In the genomic region with DNA sequence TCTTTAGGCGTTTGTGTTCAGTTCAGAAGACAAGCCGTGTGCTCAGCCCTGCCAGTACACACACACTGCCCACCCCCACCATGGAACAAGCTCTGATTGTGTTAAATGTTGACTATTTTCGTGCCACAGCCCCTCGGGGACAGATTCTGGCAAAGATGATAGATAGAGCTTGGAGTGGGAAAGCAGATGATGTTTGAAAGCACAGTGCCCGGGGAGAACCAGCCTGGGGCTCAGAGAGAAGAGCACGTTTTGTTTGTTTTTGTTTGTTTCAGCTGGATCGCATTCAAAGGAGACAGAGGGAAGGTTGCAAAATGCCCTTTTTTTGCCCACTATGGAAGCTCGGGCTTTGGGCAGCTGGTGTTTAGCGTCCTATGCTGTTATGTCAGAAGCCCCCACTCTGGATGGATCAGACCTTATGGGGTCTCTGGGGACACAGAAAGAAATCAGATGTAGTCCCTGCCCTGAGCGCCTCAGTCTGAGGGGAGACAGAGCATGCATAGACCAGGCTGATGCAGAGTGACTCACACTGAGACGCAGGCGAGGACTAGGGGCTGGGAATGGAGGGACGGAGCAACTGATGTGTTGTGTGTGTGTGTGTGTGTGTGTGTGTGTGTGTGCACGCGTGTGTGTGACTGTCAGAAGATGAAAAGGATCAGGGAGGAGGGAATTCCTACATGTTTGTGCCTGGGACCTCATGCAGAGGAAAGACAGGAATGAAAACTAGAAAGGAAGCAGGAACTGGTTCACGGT, we compare ENCODE assay signal across 12 cellular contexts.
A peak's percentile ranks its signal among the peaks of the same experiment; 100 is the strongest.
DNase-seq lines count a peak whose midpoint lies in the region; ATAC-seq and TF ChIP-seq lines count a peak whose summit lies in the region.
"Had no signal": no experiment of that assay in that cellular context is flagged by ENCODE, and none has a peak within 500 bp of the region (broad histone marks: within the 10 kb centered on the region; RNA-seq: fewer than 3 reads in every experiment).

No MANE protein-coding gene starts in this region.

- no peaks in the 10 kb centered on the region for H3K36me3 Mint-ChIP-seq in brain

- peaks cover 0 to 6% (median 2%) of the 10 kb centered on the region in 5 experiments for H3K9me3 Mint-ChIP-seq in brain
- H3K9me3 Mint-ChIP-seq: T-helper 2 cell treated with Interferon-gamma antibody and Interleukin-4, amounts not matched to agents 5 μg/mL and 100 μg/mL, for 36 hours had no signal

- peaks cover 32% of the 10 kb centered on the region for H3K4me1 Mint-ChIP-seq in brain
- H3K4me1 Mint-ChIP-seq: CD8-positive, alpha-beta memory T cell had no signal

- TF ChIP-seq CTCF in brain (conservative IDR thresholded peaks at IDR 0.05) (no peak), GM10266 (IDR thresholded peaks at IDR 0.05; ENCODE audit: control insufficient read depth, insufficient read depth, low read depth, missing control alignments) (no peak), GM13977 (IDR thresholded peaks at IDR 0.05; ENCODE audit: extremely low read depth, insufficient read depth, missing control alignments) (no peak), lower leg skin (IDR thresholded peaks at IDR 0.05) (no peak)

- DNase-seq in AG08396 (ENCODE audit: low spot score) (peak; percentile 46), M059J (ENCODE audit: low read depth) (peak; percentile 68), left lobe of liver (ENCODE audit: low spot score) (no peak), GM10266 (ENCODE audit: extremely low spot score) (no peak), GM13977 (ENCODE audit: low spot score) (no peak), lower leg skin (ENCODE audit: low spot score in 2 of 2) (no peak)
- DNase-seq: activated T-cell treated with anti-CD3 and anti-CD28 coated beads, Interleukin-2, amount 50 U/mL, for 48 hours; CD8-positive, alpha-beta memory T cell; stimulated activated CD4-positive, alpha-beta T cell treated with anti-CD3 and anti-CD28 coated beads, Interleukin-12 subunit alpha, Interleukin-12 subunit beta, amount 100 ng/mL, for 4 hours had no signal

- intact Hi-C loops in lower leg skin (cut with DNase I; ENCODE audit: low total_unique reads) = no loop called here

- no peak for TF ChIP-seq POLR2A in lower leg skin (IDR thresholded peaks at IDR 0.05)

- WGBS in lower leg skin, 2 donors = 23% methylated on average over 16 of the region's 16 CpGs

- peak overlapping the region; percentile 0 to 43 (median 23) for H3K4me3 Mint-ChIP-seq in brain
- H3K4me3 Mint-ChIP-seq: CD8-positive, alpha-beta memory T cell; T-helper 2 cell treated with Interferon-gamma antibody and Interleukin-4, amounts not matched to agents 5 μg/mL and 100 μg/mL, for 36 hours had no signal

- H3K27ac Mint-ChIP-seq in brain = peak overlapping the region; percentile 52 to 79 (median 77)
- H3K27ac Mint-ChIP-seq: T-helper 2 cell treated with Interferon-gamma antibody and Interleukin-4, amounts not matched to agents 5 μg/mL and 100 μg/mL, for 36 hours had no signal

- H3K27me3 Mint-ChIP-seq in brain = peaks cover 12% of the 10 kb centered on the region

- in situ Hi-C loops in GM13977 (cut with MboI; ENCODE audit: low pct_unique_long_range_greater_than_20kb, low sequenced_read_pairs, unreplicated experiment) = no loop called here

- no peak overlapping the region for H3K4me3 ChIP-seq in lower leg skin (ENCODE audit: low read depth, poor library complexity, severe bottlenecking)

- ATAC-seq in left lobe of liver (peak; percentile 68), GM21381 (IDR thresholded peaks at IDR 0.05; ENCODE audit: unreplicated experiment) (no peak)

Comparison
In these comparisons a context has a peak if more than half of its experiments do, and no peak if none do; other contexts are left out.
1. DNase-seq: peak in AG08396 (single experiment) and M059J (single experiment); none in left lobe of liver (single experiment), GM10266 (single experiment), GM13977 (single experiment) and lower leg skin (0 of 2).